ENCODE assay signal across 21 cellular contexts in the genomic region with DNA sequence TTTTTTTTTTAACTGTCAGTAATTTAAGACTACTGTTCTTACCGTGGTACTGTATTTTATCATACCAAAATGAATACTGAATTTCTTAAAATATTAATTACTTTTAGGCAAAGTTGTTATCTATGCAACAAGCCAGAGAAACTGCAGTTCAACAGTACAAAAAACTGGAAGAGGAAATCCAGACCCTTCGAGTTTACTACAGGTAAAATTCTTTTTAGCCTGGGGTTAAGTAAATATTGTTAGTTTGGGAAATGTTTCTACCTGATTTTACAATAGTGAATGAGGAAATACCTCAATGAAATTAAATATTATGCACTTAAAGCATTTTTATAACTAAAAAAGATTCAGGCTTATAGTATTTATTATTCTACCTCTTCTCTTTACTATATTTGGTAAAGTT.
A peak's percentile ranks its signal among the peaks of the same experiment; 100 is the strongest.
DNase-seq lines count a peak whose midpoint lies in the region; ATAC-seq, FAIRE-seq and TF ChIP-seq lines count a peak whose summit lies in the region.
"Had no signal": no experiment of that assay in that cellular context is flagged by ENCODE, and none has a peak within 500 bp of the region (broad histone marks: within the 10 kb centered on the region; RNA-seq: fewer than 3 reads in every experiment).

No MANE protein-coding gene starts in this region.

- no peak for TF ChIP-seq POLR2A in HepG2 (IDR thresholded peaks at IDR 0.05; ENCODE audit: insufficient read depth in 1 of 2, low read depth in 2 of 2, low read length in 2 of 2)
- no peak for TF ChIP-seq POLR2A in prostate gland (IDR thresholded peaks at IDR 0.05)

- H3K36me3 ChIP-seq in HepG2 (replicated peaks in 1 of 2; ENCODE audit: control insufficient read depth in 1 of 2, insufficient read depth in 2 of 2, low read length in 2 of 2) (0 out of 5 replicates have a peak, but pooled peaks cover 0 to 1% of the 10 kb centered on the region in 2 experiments), prostate gland (no peaks in the 10 kb centered on the region)

- peak overlapping the region; percentile 23 for H3K27ac Mint-ChIP-seq in Calu3 (ENCODE audit: unreplicated experiment)
- H3K27ac Mint-ChIP-seq in activated CD8-positive, alpha-beta memory T cell treated with anti-CD3 and anti-CD28 coated beads, Interleukin-2, amount 10 ng/mL, durations not matched to agents 7 days and 5 days = no peak overlapping the region
- H3K27ac Mint-ChIP-seq: CD4-positive, alpha-beta T cell; GM23338 had no signal

- no peaks in the 10 kb centered on the region for H4K20me1 ChIP-seq in HepG2 (ENCODE audit: insufficient read depth, low read length)

- BruUV-seq in Calu3 (replicated peaks; lab: Mats Ljungman, UMichigan) = no TSS peak
- no TSS peak for BruUV-seq in HepG2 (replicated peaks; lab: Mats Ljungman, UMichigan)

- no peak for ATAC-seq in HepG2
- ATAC-seq in activated CD8-positive, alpha-beta memory T cell treated with anti-CD3 and anti-CD28 coated beads, Interleukin-2, amount 10 ng/mL, durations not matched to agents 7 days and 5 days = no peak
- ATAC-seq: A549, GM23338 had no signal

- no peak overlapping the region for H3K4me3 Mint-ChIP-seq in Calu3 (ENCODE audit: low read depth, unreplicated experiment)
- no peak overlapping the region for H3K4me3 Mint-ChIP-seq in activated CD8-positive, alpha-beta memory T cell treated with anti-CD3 and anti-CD28 coated beads, Interleukin-2, amount 10 ng/mL, durations not matched to agents 7 days and 5 days
- H3K4me3 Mint-ChIP-seq: CD4-positive, alpha-beta T cell; GM23338 had no signal

- CTCF ChIA-PET in Calu3 (lab: Charles Lee) (no interaction called here), HepG2 (lab: Yijun Ruan, JAX; ENCODE audit: low intra/inter-chr PET ratio, low total read pairs) (no interaction called here)
- CTCF ChIA-PET in activated CD8-positive, alpha-beta memory T cell treated with anti-CD3 and anti-CD28 coated beads, Interleukin-2, amount 10 ng/mL, durations not matched to agents 7 days and 5 days (lab: Charles Lee) = no interaction called here

- H3K4me1 Mint-ChIP-seq in Calu3 (ENCODE audit: low read depth, unreplicated experiment) = peaks cover 20% of the 10 kb centered on the region
- H3K4me1 Mint-ChIP-seq in activated CD8-positive, alpha-beta memory T cell treated with anti-CD3 and anti-CD28 coated beads, Interleukin-2, amount 10 ng/mL, durations not matched to agents 7 days and 5 days = no peaks in the 10 kb centered on the region
- H3K4me1 Mint-ChIP-seq: GM23338 had no signal

- TF ChIP-seq RAD21 in HepG2 (CRISPR knock-in tag; IDR thresholded peaks at IDR 0.05) = no peak

- no peaks in the 10 kb centered on the region for H3K36me3 Mint-ChIP-seq in Calu3 (ENCODE audit: insufficient read depth, unreplicated experiment)
- H3K36me3 Mint-ChIP-seq in activated CD8-positive, alpha-beta memory T cell treated with anti-CD3 and anti-CD28 coated beads, Interleukin-2, amount 10 ng/mL, durations not matched to agents 7 days and 5 days = no peaks in the 10 kb centered on the region

- DNase-seq in Calu3 (no peak), HepG2 (ENCODE audit: low spot score) (no peak), prostate gland (ENCODE audit: low spot score) (no peak), hepatic stellate cell (ENCODE audit: low spot score) (no peak)
- DNase-seq in activated CD8-positive, alpha-beta memory T cell treated with anti-CD3 and anti-CD28 coated beads, Interleukin-2, amount 10 ng/mL, durations not matched to agents 7 days and 5 days = no peak
- DNase-seq in activated T-cell treated with anti-CD3 and anti-CD28 coated beads, Interleukin-2, amount 50 U/mL, for 48 hours = no peak
- DNase-seq: AML-193; Caco-2; CD4-positive, alpha-beta T cell; DMS153; DMS79; GDM1; HCEC 1CT had no signal

- no peak overlapping the region for H3K4me2 ChIP-seq in HepG2 (ENCODE audit: low read depth, low read length)
- H3K4me2 ChIP-seq: A549, GM23338 had no signal

- H3K4me1 ChIP-seq in HepG2 (ENCODE audit: insufficient read depth, low read length) (peaks cover 22% of the 10 kb centered on the region), prostate gland (replicated peaks) (no peaks in the 10 kb centered on the region)
- H3K4me1 ChIP-seq: A549 had no signal

- H3K27ac ChIP-seq in VCaP (peak overlapping the region; percentile 86), HepG2 (ENCODE audit: extremely low read length, insufficient read depth, low read length) (no peak overlapping the region), prostate gland (peak overlapping the region; percentile 58 to 62)
- H3K27ac ChIP-seq: 22Rv1, A549, C4-2B had no signal

- H3K4me3 ChIP-seq in HepG2 (replicated peaks in 1 of 3; ENCODE audit: insufficient read depth in 1 of 3, low read depth in 2 of 3, low read length in 3 of 3) = no peak overlapping the region
- no peak overlapping the region for H3K4me3 ChIP-seq in prostate gland
- H3K4me3 ChIP-seq: A549, GM23338 had no signal

- no peaks in the 10 kb centered on the region for H3K9me3 ChIP-seq in HepG2 (ENCODE audit: low read length)
- no peaks in the 10 kb centered on the region for H3K9me3 ChIP-seq in prostate gland
- H3K9me3 ChIP-seq: A549, Caco-2 had no signal

- no peak overlapping the region for H2AFZ ChIP-seq in HepG2 (ENCODE audit: low read length)
- H2AFZ ChIP-seq: GM23338 had no signal

- intact Hi-C loops in Calu3 (cut with micrococcal nuclease; ENCODE audit: unreplicated experiment) = loop anchor here (1.0 to 10.0 kb wide), 4 partner anchors 70 to 168 kb away; no protein-coding TSS in a partner anchor
- intact Hi-C loops in HepG2 (cut with micrococcal nuclease; ENCODE audit: unreplicated experiment) = no loop called here
- intact Hi-C loops in prostate gland (cut with DNase I) = no loop called here

- H3K27me3 Mint-ChIP-seq in Calu3 (ENCODE audit: unreplicated experiment) = no peaks in the 10 kb centered on the region
- H3K27me3 Mint-ChIP-seq in activated CD8-positive, alpha-beta memory T cell treated with anti-CD3 and anti-CD28 coated beads, Interleukin-2, amount 10 ng/mL, durations not matched to agents 7 days and 5 days = no peaks in the 10 kb centered on the region
- H3K27me3 Mint-ChIP-seq: CD4-positive, alpha-beta T cell had no signal

- in situ Hi-C loops in HepG2 (cut with HindIII; ENCODE audit: extremely low pct_ligation_motif_present, low pct_unique_long_range_greater_than_20kb) = no loop called here

- TF ChIP-seq CTCF in Calu3 (IDR thresholded peaks at IDR 0.05; ENCODE audit: unreplicated experiment) (no peak), VCaP (conservative IDR thresholded peaks at IDR 0.05) (no peak), HepG2 (CRISPR knock-in tag; IDR thresholded peaks at IDR 0.05) (no peak), prostate gland (IDR thresholded peaks at IDR 0.05) (no peak)

- H3K27me3 ChIP-seq in HepG2 (ENCODE audit: control insufficient read depth in 1 of 2, insufficient read depth in 2 of 2, low read length in 2 of 2) (no peaks in the 10 kb centered on the region), prostate gland (replicated peaks; ENCODE audit: insufficient read depth) (no peaks in the 10 kb centered on the region)

- POLR2A ChIA-PET in HepG2 (lab: Yijun Ruan, JAX) = no interaction called here

- no peak for FAIRE-seq in HepG2 (lab: Jason Lieb, UNC)
- FAIRE-seq: A549, GM12892, GM18507, H54 had no signal

- H3K9me3 Mint-ChIP-seq in Calu3 (ENCODE audit: low read depth, unreplicated experiment) = no peaks in the 10 kb centered on the region
- H3K9me3 Mint-ChIP-seq in activated CD8-positive, alpha-beta memory T cell treated with anti-CD3 and anti-CD28 coated beads, Interleukin-2, amount 10 ng/mL, durations not matched to agents 7 days and 5 days (ENCODE audit: low read depth) = peaks cover 9% of the 10 kb centered on the region
- H3K9me3 Mint-ChIP-seq: GM23338 had no signal

- H3K79me2 ChIP-seq in HepG2 (ENCODE audit: insufficient read depth, low read length) = no peaks in the 10 kb centered on the region

- TF ChIP-seq EP300 in HepG2 (IDR thresholded peaks at IDR 0.05; ENCODE audit: low read depth in 2 of 2, low read length in 2 of 2) (no peak), HepG2 (CRISPR knock-in tag; IDR thresholded peaks at IDR 0.05; ENCODE audit: borderline replicate concordance) (no peak)

- H3K9ac ChIP-seq in HepG2 (ENCODE audit: insufficient read depth, low read depth, low read length) = no peak overlapping the region

- WGBS in HepG2 (ENCODE audit: low lambda C conversion rate) = 54% methylated on average over 2 of the region's 2 CpGs
- 41% methylated on average over 2 of the region's 2 CpGs for WGBS in prostate gland

TF ChIP-seq in HepG2, 621 proteins besides CTCF, POLR2A, EP300 and RAD21 (continues in another document):
- no peak for TF ChIP-seq ZNF740 (CRISPR knock-in tag; IDR thresholded peaks at IDR 0.05)
- no peak for TF ChIP-seq NR2F6 (IDR thresholded peaks at IDR 0.05)
- 0 out of 2 replicates have a peak, but pooled peaks have one; percentile 3 for TF ChIP-seq NR2F6 (CRISPR knock-in tag; IDR thresholded peaks at IDR 0.05)
- no peak for TF ChIP-seq SAP130 (CRISPR knock-in tag; IDR thresholded peaks at IDR 0.05; ENCODE audit: low read depth)
